15 cellular contexts compared by ENCODE assay signal in genomic region chr5:81718300-81718699, GRCh38. TPM values are rescaled to one million over a fixed set of nuclear protein-coding genes. Genes with fewer than 3 reads are reported as not detected.
DNase-seq lines count a peak whose midpoint lies in the region; ATAC-seq, FAIRE-seq and TF ChIP-seq lines count a peak whose summit lies in the region.
"Had no signal": no experiment of that assay in that cellular context is flagged by ENCODE, and none has a peak within 500 bp of the region (broad histone marks: within the 10 kb centered on the region; RNA-seq: fewer than 3 reads in every experiment).

No MANE protein-coding gene starts in this region.

- H3K9me3 ChIP-seq in OCI-LY7 (ENCODE audit: low read length) (peaks cover 4% of the 10 kb centered on the region; the same call in 1 of the 2 replicates), fibroblast of lung (ENCODE audit: control insufficient read depth, insufficient read depth, low read depth, low read length) (no peaks in the 10 kb centered on the region), neural progenitor cell (ENCODE audit: low read depth) (no peaks in the 10 kb centered on the region), lower lobe of right lung (no peaks in the 10 kb centered on the region)
- H3K9me3 ChIP-seq: Caco-2 had no signal

- no TSS peak for BruUV-seq in OCI-LY7 (replicated peaks; lab: Mats Ljungman, UMichigan)

- intact Hi-C loops in OCI-LY7 (cut with micrococcal nuclease; ENCODE audit: unreplicated experiment) (no loop called here), lower lobe of right lung (cut with DNase I) (no loop called here)

- H3K9ac ChIP-seq in fibroblast of lung (ENCODE audit: insufficient read depth, low read length) (no peak overlapping the region), neural progenitor cell (no peak overlapping the region)

- CTCF ChIA-PET in OCI-LY7 (lab: Charles Lee; ENCODE audit: unreplicated experiment), result no interaction called here

- H3K27ac ChIP-seq in OCI-LY7 (ENCODE audit: low read depth, low read length, poor library complexity, severe bottlenecking), result no peak overlapping the region
- H3K27ac ChIP-seq in fibroblast of lung (ENCODE audit: insufficient read depth, low read length), result peak overlapping the region; percentile 14
- H3K27ac ChIP-seq in neural progenitor cell, result peak overlapping the region; percentile 65
- no peak overlapping the region for H3K27ac ChIP-seq in lower lobe of right lung
- H3K27ac ChIP-seq: skin epidermis had no signal

- H3K79me2 ChIP-seq in OCI-LY7 (ENCODE audit: insufficient read depth, low read depth, low read length) (peaks cover 96% of the 10 kb centered on the region), fibroblast of lung (ENCODE audit: control insufficient read depth, insufficient read depth, low read length) (peaks cover 11% of the 10 kb centered on the region), neural progenitor cell (ENCODE audit: low read depth) (peaks cover 100% of the 10 kb centered on the region)

- peaks cover 11% of the 10 kb centered on the region for H3K9me3 Mint-ChIP-seq in neural progenitor cell

- FAIRE-seq in GM19239 (lab: Jason Lieb, UNC), result peak; percentile 78
- FAIRE-seq: frontal cortex, keratinocyte had no signal

- H3K36me3 Mint-ChIP-seq in neural progenitor cell, result peaks cover 26% of the 10 kb centered on the region

- H3K27me3 ChIP-seq in fibroblast of lung (ENCODE audit: control insufficient read depth, insufficient read depth, low read length) (no peaks in the 10 kb centered on the region), neural progenitor cell (no peaks in the 10 kb centered on the region), lower lobe of right lung (ENCODE audit: low read depth) (no peaks in the 10 kb centered on the region)

- no peaks in the 10 kb centered on the region for H3K27me3 Mint-ChIP-seq in neural progenitor cell (ENCODE audit: insufficient read depth, low read depth)

- H4K20me1 ChIP-seq in OCI-LY7 (ENCODE audit: insufficient read depth, low read length) (peaks cover 54% of the 10 kb centered on the region), fibroblast of lung (ENCODE audit: control insufficient read depth, extremely low read depth, insufficient read depth, low read length) (no peaks in the 10 kb centered on the region), neural progenitor cell (ENCODE audit: low read depth) (peaks cover 87% of the 10 kb centered on the region)

- POLR2A ChIA-PET in OCI-LY7 (lab: Charles Lee), result interaction anchor here (0.6 to 1.3 kb wide), 6 partner anchors 9 to 1732 kb away, joined by 3 to 7 read pairs (median 3); no protein-coding TSS in a partner anchor

- DNase-seq in GM19239 (ENCODE audit: insufficient read length, low spot score) (no peak), OCI-LY7 (ENCODE audit: low spot score) (no peak), fibroblast of lung (ENCODE audit: low read depth in 2 of 2) (peak in 1 of 2 donors; percentile 12), neural progenitor cell (ENCODE audit: low spot score) (peak; percentile 52), NCI-H2081 treated with DMSO at 0.1 percent for 48 hours (lab: John Stamatoyannopoulos, UW) (no peak), NCI-H1417 (lab: John Stamatoyannopoulos, UW) (no peak), lower lobe of right lung (no peak)
- DNase-seq: Caco-2; effector CD4-positive, alpha-beta T cell; NCI-H1105; NCI-H526; SHP77 had no signal

- H3K4me3 ChIP-seq in OCI-LY7 (ENCODE audit: low read depth, low read length, poor library complexity, severe bottlenecking) (no peak overlapping the region), fibroblast of lung (replicated peaks in 1 of 4; ENCODE audit: control extremely low read depth in 1 of 4, insufficient read depth in 1 of 4, low read depth in 3 of 4, low read length in 4 of 4) (peak overlapping the region in 1 of 4 experiments; percentile 4), neural progenitor cell (no peak overlapping the region), lower lobe of right lung (no peak overlapping the region)
- H3K4me3 ChIP-seq: skin epidermis had no signal

- TF ChIP-seq CTCF in OCI-LY7 (conservative IDR thresholded peaks at IDR 0.05; ENCODE audit: low read length), result no peak
- no peak for TF ChIP-seq CTCF in fibroblast of lung (conservative IDR thresholded peaks at IDR 0.05 in 1 of 2, IDR thresholded peaks at IDR 0.05 in 1 of 2; ENCODE audit: low read depth in 1 of 2, low read length in 2 of 2)
- no peak for TF ChIP-seq CTCF in neural progenitor cell (IDR thresholded peaks at IDR 0.05)
- no peak for TF ChIP-seq CTCF in lower lobe of right lung (IDR thresholded peaks at IDR 0.05)

- H3K4me1 Mint-ChIP-seq in neural progenitor cell, result peaks cover 15% of the 10 kb centered on the region

- no peaks in the 10 kb centered on the region for H3K9me2 ChIP-seq in OCI-LY7 (ENCODE audit: insufficient read depth, low read length)

- ATAC-seq in lower lobe of right lung, result no peak

- H3K4me1 ChIP-seq in OCI-LY7 (ENCODE audit: insufficient read depth, low read length, poor library complexity, severe bottlenecking) (peaks cover 31% of the 10 kb centered on the region), fibroblast of lung (ENCODE audit: control insufficient read depth, extremely low read depth, insufficient read depth, low read length) (peaks cover 2% of the 10 kb centered on the region), neural progenitor cell (peaks cover 36% of the 10 kb centered on the region), lower lobe of right lung (peaks cover 30% of the 10 kb centered on the region)
- H3K4me1 ChIP-seq: Caco-2 had no signal

- no peak overlapping the region for H3K27ac Mint-ChIP-seq in neural progenitor cell

- no peaks in the 10 kb centered on the region for H3F3A ChIP-seq in neural progenitor cell (ENCODE audit: low read depth)

- H3K4me2 ChIP-seq in OCI-LY7 (ENCODE audit: low read length) (0 out of 2 replicates have a peak overlapping the region, but pooled peaks have one; percentile 20), fibroblast of lung (ENCODE audit: extremely low read depth, insufficient read depth, low read length) (peak overlapping the region; percentile 9), neural progenitor cell (peak overlapping the region; percentile 66)

- H3K36me3 ChIP-seq in OCI-LY7 (ENCODE audit: insufficient read depth, low read length) (peaks cover 40% of the 10 kb centered on the region), fibroblast of lung (ENCODE audit: control insufficient read depth, insufficient read depth, low read length) (no peaks in the 10 kb centered on the region), neural progenitor cell (no peaks in the 10 kb centered on the region), lower lobe of right lung (no peaks in the 10 kb centered on the region)

- H3K4me3 Mint-ChIP-seq in neural progenitor cell, result no peak overlapping the region

- H2AFZ ChIP-seq in OCI-LY7 (ENCODE audit: low read length) (no peak overlapping the region), fibroblast of lung (ENCODE audit: low read length) (no peak overlapping the region), neural progenitor cell (replicated peaks) (no peak overlapping the region)

RNA-seq across cellular contexts. Expression of gene SSBP2, which starts 32.6 kb away (rescaled TPM):
- total RNA-seq in OCI-LY7 (2014; rRNA removed; shearing (Covaris generic)), result 131 and 172 TPM in 2 replicates
- total RNA-seq in OCI-LY7 (2022), result 140 and 160 TPM in 2 replicates
- 30.8 and 44.4 TPM in 2 replicates for total RNA-seq in fibroblast of lung
- polyA plus RNA-seq in fibroblast of lung, result 47.5 and 63.1 TPM in 2 replicates
- 33.1 and 46.6 TPM in 2 replicates for polyA plus RNA-seq in fibroblast of lung (2012)
- 40.9 and 75.2 TPM in 2 replicates for polyA minus RNA-seq in fibroblast of lung (ENCODE audit: low replicate concordance)
- total RNA-seq in neural progenitor cell (ENCODE audit: low replicate concordance), result 156 and 175 TPM in 2 replicates
- 41.1 TPM for total RNA-seq in lower lobe of right lung

Comparison
In these comparisons a context has a peak if more than half of its experiments do, and no peak if none do; other contexts are left out.
1. H3K27ac ChIP-seq: peak in fibroblast of lung (single experiment) and neural progenitor cell (single experiment); none in OCI-LY7 (single experiment) and lower lobe of right lung (single experiment).
2. H3K4me2 ChIP-seq: peak in every context shown above with its lines; median percentile 66 in neural progenitor cell; 20 in OCI-LY7; 9 in fibroblast of lung.